ENCODE assay signal across 14 cellular contexts in genomic region chr14:37034410-37035285, GRCh38.
DNase-seq lines count a peak whose midpoint lies in the region; ATAC-seq and TF ChIP-seq lines count a peak whose summit lies in the region.
"Had no signal": no experiment of that assay in that cellular context is flagged by ENCODE, and none has a peak within 500 bp of the region (broad histone marks: within the 10 kb centered on the region; RNA-seq: fewer than 3 reads in every experiment).

No MANE protein-coding gene starts in this region.

- DNase-seq in GM04504 (ENCODE audit: low read depth) (peak; percentile 46), brain pericyte (ENCODE audit: low read depth, low spot score) (peak; percentile 37), osteocyte (ENCODE audit: extremely low spot score, unreplicated experiment) (no peak), iPS-NIHi11 (ENCODE audit: low spot score) (no peak), cerebellar cortex (ENCODE audit: low spot score) (no peak)
- no peak for DNase-seq in effector CD8-positive, alpha-beta T cell (lab: John Stamatoyannopoulos, UW)
- DNase-seq: activated T-cell treated with anti-CD3 and anti-CD28 coated beads, Interleukin-2, amount 50 U/mL, for 24 hours; central memory CD4-positive, alpha-beta T cell; DMS53; left ventricle myocardium superior; stimulated activated CD4-positive, alpha-beta T cell treated with anti-CD3 and anti-CD28 coated beads, Interleukin-4, amount 100 ng/mL, for 4 hours; substantia nigra had no signal

- TF ChIP-seq CTCF in osteocyte (IDR thresholded peaks at IDR 0.05), result no peak

- no peaks in the 10 kb centered on the region for H3K9me3 Mint-ChIP-seq in osteocyte (ENCODE audit: unreplicated experiment)

- peaks cover 40% of the 10 kb centered on the region for H3K4me1 Mint-ChIP-seq in osteocyte (ENCODE audit: unreplicated experiment)

- H3K27me3 Mint-ChIP-seq in osteocyte (ENCODE audit: unreplicated experiment), result no peaks in the 10 kb centered on the region
- H3K27me3 Mint-ChIP-seq: activated T-cell treated with anti-CD3 and anti-CD28 coated beads, Interleukin-2, amount 50 U/mL, for 24 hours had no signal

- peak; percentile 59 for ATAC-seq in HG03108 (IDR thresholded peaks at IDR 0.05; ENCODE audit: unreplicated experiment)
- ATAC-seq in GM21737 (IDR thresholded peaks at IDR 0.05; ENCODE audit: unreplicated experiment), result no peak
- ATAC-seq: left ventricle myocardium superior had no signal

- H3K27ac Mint-ChIP-seq in osteocyte (ENCODE audit: unreplicated experiment), result peak overlapping the region; percentile 71
- H3K27ac Mint-ChIP-seq: activated T-cell treated with anti-CD3 and anti-CD28 coated beads, Interleukin-2, amount 50 U/mL, for 24 hours had no signal

- H3K4me3 Mint-ChIP-seq in osteocyte (ENCODE audit: unreplicated experiment), result no peak overlapping the region
- H3K4me3 Mint-ChIP-seq: activated T-cell treated with anti-CD3 and anti-CD28 coated beads, Interleukin-2, amount 50 U/mL, for 24 hours had no signal

- no peaks in the 10 kb centered on the region for H3K36me3 Mint-ChIP-seq in osteocyte (ENCODE audit: unreplicated experiment)

Comparison
In these comparisons a context has a peak if more than half of its experiments do, and no peak if none do; other contexts are left out.
1. DNase-seq: peak in GM04504 (single experiment) and brain pericyte (single experiment); none in osteocyte (single experiment), iPS-NIHi11 (single experiment), cerebellar cortex (single experiment) and effector CD8-positive, alpha-beta T cell (single experiment).